18 cellular contexts compared by ENCODE assay signal in genomic region chr13:44048326-44048725, GRCh38.
A peak's percentile ranks its signal among the peaks of the same experiment; 100 is the strongest.
DNase-seq lines count a peak whose midpoint lies in the region; ATAC-seq, FAIRE-seq and TF ChIP-seq lines count a peak whose summit lies in the region.
"Had no signal": no experiment of that assay in that cellular context is flagged by ENCODE, and none has a peak within 500 bp of the region (broad histone marks: within the 10 kb centered on the region; RNA-seq: fewer than 3 reads in every experiment).

No MANE protein-coding gene starts in this region.

- H4K5ac ChIP-seq in H1 (ENCODE audit: insufficient read length, low read depth, low read length), result no peak overlapping the region

- H3K23ac ChIP-seq in H1 (ENCODE audit: insufficient read length), result no peak overlapping the region

- no peak for DNase-seq in A549 (ENCODE audit: low read depth in 1 of 2, low spot score in 1 of 2)
- DNase-seq in H4 (ENCODE audit: low spot score), result peak; percentile 11
- no peak for DNase-seq in H1 (ENCODE audit: low read depth in 1 of 2, low spot score in 2 of 2)
- no peak for DNase-seq in activated naive CD4-positive, alpha-beta T cell treated with Interleukin-2 at 50 U/mL for 16 hours
- DNase-seq in activated CD4-positive, alpha-beta T cell treated with anti-CD3 and anti-CD28 coated beads for 4 hours, result no peak
- DNase-seq: activated CD8-positive, alpha-beta memory T cell treated with anti-CD3 and anti-CD28 coated beads, Interleukin-2, amount 10 ng/mL, durations not matched to agents 7 days and 5 days; activated naive CD8-positive, alpha-beta T cell treated with anti-CD3 and anti-CD28 coated beads, Interleukin-2, amount 10 ng/mL, durations not matched to agents 7 days and 5 days; colonic mucosa; kidney glomerular epithelial cell; NCI-H1417 treated with DMSO at 0.1 percent for 48 hours; NCI-H524; nephron progenitor cell; T-helper 17 cell had no signal

- no peak for ATAC-seq in A549
- ATAC-seq in HG03045 (IDR thresholded peaks at IDR 0.05; ENCODE audit: unreplicated experiment), result no peak
- no peak for ATAC-seq in HG02610 (IDR thresholded peaks at IDR 0.05; ENCODE audit: unreplicated experiment)
- ATAC-seq: activated CD8-positive, alpha-beta memory T cell treated with anti-CD3 and anti-CD28 coated beads, Interleukin-2, amount 10 ng/mL, durations not matched to agents 7 days and 5 days; gastroesophageal sphincter; T-helper 17 cell had no signal

- no peak overlapping the region for H2BK120ac ChIP-seq in H1 (replicated peaks; ENCODE audit: low read depth, low read length)

- no peaks in the 10 kb centered on the region for H3K79me1 ChIP-seq in H1 (ENCODE audit: low read depth, low read length)

- no peak overlapping the region for H4K91ac ChIP-seq in H1 (replicated peaks; ENCODE audit: insufficient read length, low read length)

- H3K27ac ChIP-seq in A549, result peak overlapping the region in 1 of 2 experiments; percentile 25; a peak in 1 of 6 replicates
- no peak overlapping the region for H3K27ac ChIP-seq in OCI-LY1 (ENCODE audit: low read depth, low read length, poor library complexity, severe bottlenecking)
- H3K27ac ChIP-seq in H1 (ENCODE audit: low read depth, low read length), result no peak overlapping the region
- H3K27ac ChIP-seq: colonic mucosa, gastroesophageal sphincter had no signal

- no peak overlapping the region for H3K4me2 ChIP-seq in A549
- no peak overlapping the region for H3K4me2 ChIP-seq in OCI-LY1 (ENCODE audit: low read length)
- no peak overlapping the region for H3K4me2 ChIP-seq in H1 (ENCODE audit: insufficient read depth in 1 of 2, low read depth in 2 of 2, low read length in 2 of 2)

- H3K4me1 ChIP-seq in A549 (peaks cover 51% of the 10 kb centered on the region), OCI-LY1 (ENCODE audit: insufficient read depth, low read length, severe bottlenecking) (no peaks in the 10 kb centered on the region), H1 (replicated peaks in 1 of 4; ENCODE audit: control insufficient read depth in 3 of 4, insufficient read depth in 4 of 4, low read length in 3 of 4) (peaks cover 0 to 14% (median 6%) of the 10 kb centered on the region in 4 experiments; a peak in 6 of 7 replicates)

- TF ChIP-seq POLR2A in A549 (IDR thresholded peaks at IDR 0.05; ENCODE audit: low read length) (no peak), H1 (IDR thresholded peaks at IDR 0.05; ENCODE audit: control extremely low read depth in 1 of 2, low read depth in 2 of 2, low read length in 2 of 2) (no peak)

- H3K56ac ChIP-seq in H1 (replicated peaks; ENCODE audit: insufficient read length, low read depth, low read length), result no peak overlapping the region

- H3K9ac ChIP-seq in OCI-LY1 (ENCODE audit: low read length) (no peak overlapping the region), H1 (replicated peaks in 1 of 4; ENCODE audit: extremely low read depth in 1 of 4, low read depth in 3 of 4, low read length in 3 of 4) (no peak overlapping the region)

- no peak overlapping the region for H2BK20ac ChIP-seq in H1 (ENCODE audit: low read length)

- no peaks in the 10 kb centered on the region for H3K9me3 ChIP-seq in A549
- H3K9me3 ChIP-seq in OCI-LY1 (ENCODE audit: low read length), result no peaks in the 10 kb centered on the region
- no peaks in the 10 kb centered on the region for H3K9me3 ChIP-seq in H1 (ENCODE audit: insufficient read depth in 2 of 2, low read depth in 1 of 2, low read length in 1 of 2)
- H3K9me3 ChIP-seq: colonic mucosa, gastroesophageal sphincter had no signal

- H2AFZ ChIP-seq in OCI-LY1 (ENCODE audit: low read length) (no peak overlapping the region), H1 (ENCODE audit: low read length) (no peak overlapping the region)

- H2AK5ac ChIP-seq in H1 (ENCODE audit: low read depth, low read length), result no peak overlapping the region

- 64% methylated on average over 3 of the region's 3 CpGs for WGBS in A549 (ENCODE audit: missing lambda C conversion rate)
- 88% methylated on average over 3 of the region's 3 CpGs; no CpG with 5 or more reads in 1 of the 2 experiments for WGBS in H1 (ENCODE audit: extremely low coverage in 1 of 2, insufficient coverage in 1 of 2, insufficient read length in 1 of 2, insufficient replicate concordance in 2 of 2, low coverage in 1 of 2, low lambda C conversion rate in 2 of 2, missing lambda C conversion rate in 1 of 2), 2 experiments

- TF ChIP-seq RAD21 in A549 (conservative IDR thresholded peaks at IDR 0.05 in 1 of 2, IDR thresholded peaks at IDR 0.05 in 1 of 2) (peak in 1 of 2 experiments; percentile 19; a peak in 1 of 5 replicates), H1 (IDR thresholded peaks at IDR 0.05 in 1 of 2, conservative IDR thresholded peaks at IDR 0.05 in 1 of 2; ENCODE audit: low read depth in 2 of 2, low read length in 2 of 2) (peak; percentile 19 to 32; a peak in 3 of 4 replicates)

- H4K20me1 ChIP-seq in OCI-LY1 (ENCODE audit: insufficient read depth, low read length), result no peaks in the 10 kb centered on the region
- H4K20me1 ChIP-seq in H1 (replicated peaks in 1 of 2; ENCODE audit: control insufficient read depth in 1 of 2, insufficient read depth in 2 of 2, low read length in 2 of 2), result no peaks in the 10 kb centered on the region

- TF ChIP-seq EP300 in A549 (IDR thresholded peaks at IDR 0.05) (no peak), H1 (IDR thresholded peaks at IDR 0.05; ENCODE audit: borderline replicate concordance in 1 of 2, low read depth in 2 of 2, low read length in 2 of 2) (no peak)

- FAIRE-seq in A549 (lab: Jason Lieb, UNC) (no peak), H1 (lab: Jason Lieb, UNC) (no peak)
- FAIRE-seq: urothelium cell line had no signal

- H3K4me3 ChIP-seq in A549 (no peak overlapping the region), OCI-LY1 (ENCODE audit: low read depth, low read length, poor library complexity, severe bottlenecking) (no peak overlapping the region), H1 (ENCODE audit: extremely low read depth in 1 of 4, insufficient read depth in 2 of 4, low read depth in 3 of 4, low read length in 4 of 4) (no peak overlapping the region)
- H3K4me3 ChIP-seq: colonic mucosa, gastroesophageal sphincter had no signal

- H4K8ac ChIP-seq in H1 (ENCODE audit: extremely low read depth, insufficient read depth, low read length), result no peak overlapping the region

- no peak overlapping the region for H3K4ac ChIP-seq in H1 (replicated peaks; ENCODE audit: insufficient read length, low read depth, low read length)

- CTCF ChIA-PET in A549 (lab: Yijun Ruan, JAX), result interaction anchor here (0.6 to 2.1 kb wide), 6 partner anchors 83 to 389 kb away, joined by 3 to 9 read pairs (median 4); no protein-coding TSS in a partner anchor
- CTCF ChIA-PET in H1 (lab: Charles Lee; ENCODE audit: partially characterized antibody), result interaction anchor here (0.6 to 5.9 kb wide), 7 partner anchors 35 to 221 kb away, joined by 3 to 36 read pairs (median 4); no protein-coding TSS in a partner anchor

- H3K14ac ChIP-seq in H1 (ENCODE audit: insufficient read length), result no peak overlapping the region

- H3K79me2 ChIP-seq in OCI-LY1 (ENCODE audit: insufficient read depth, low read length), result no peaks in the 10 kb centered on the region
- no peaks in the 10 kb centered on the region for H3K79me2 ChIP-seq in H1 (ENCODE audit: control insufficient read depth in 1 of 2, insufficient read depth in 2 of 2, low read length in 2 of 2)

- H2BK12ac ChIP-seq in H1 (ENCODE audit: low read depth, low read length), result no peak overlapping the region

- H3K36me3 ChIP-seq in OCI-LY1 (ENCODE audit: insufficient read depth, low read length) (no peaks in the 10 kb centered on the region), H1 (ENCODE audit: control insufficient read depth in 2 of 4, insufficient read depth in 4 of 4, low read length in 3 of 4) (no peaks in the 10 kb centered on the region)
- H3K36me3 ChIP-seq: colonic mucosa, gastroesophageal sphincter had no signal

- no peak overlapping the region for H2BK5ac ChIP-seq in H1 (ENCODE audit: low read depth, low read length)

- no peak overlapping the region for H3K18ac ChIP-seq in H1 (ENCODE audit: extremely low read depth, low read length)

- H3F3A ChIP-seq in OCI-LY1 (ENCODE audit: insufficient read depth, low read length), result no peaks in the 10 kb centered on the region

- 0 out of 3 replicates have a peak, but pooled peaks have one; percentile 6 for TF ChIP-seq CTCF in A549 (IDR thresholded peaks at IDR 0.05)
- peak; percentile 49 for TF ChIP-seq CTCF in OCI-LY1 (IDR thresholded peaks at IDR 0.05; ENCODE audit: low read length)
- no peak for TF ChIP-seq CTCF in H1 (IDR thresholded peaks at IDR 0.05; ENCODE audit: control extremely low read depth in 1 of 3, insufficient read depth in 1 of 3, low read depth in 1 of 3, low read length in 3 of 3)

- no peaks in the 10 kb centered on the region for H3K23me2 ChIP-seq in H1 (ENCODE audit: low read depth, low read length)

- POLR2A ChIA-PET in A549 (lab: Yijun Ruan, JAX), result no interaction called here
- POLR2A ChIA-PET in H1 (lab: Charles Lee; ENCODE audit: partially characterized antibody), result no interaction called here

- H3K27me3 ChIP-seq in OCI-LY1 (ENCODE audit: insufficient read depth, low read length) (no peaks in the 10 kb centered on the region), H1 (replicated peaks in 1 of 4; ENCODE audit: control insufficient read depth in 3 of 4, extremely low read depth in 1 of 4, insufficient read depth in 3 of 4, low read length in 3 of 4) (no peaks in the 10 kb centered on the region)
- H3K27me3 ChIP-seq: colonic mucosa, gastroesophageal sphincter had no signal

- no peaks in the 10 kb centered on the region for H3K9me2 ChIP-seq in OCI-LY1 (ENCODE audit: low read depth, low read length)

- no peak overlapping the region for H2BK15ac ChIP-seq in H1 (ENCODE audit: low read length)

TF ChIP-seq in A549, 52 proteins besides CTCF, POLR2A, EP300 and RAD21 (continues in another document):
- TF ChIP-seq POLR2AphosphoS2 (conservative IDR thresholded peaks at IDR 0.05; ENCODE audit: low read length), result no peak
- TF ChIP-seq SREBF2 (IDR thresholded peaks at IDR 0.05), result no peak
- no peak for TF ChIP-seq USF2 (IDR thresholded peaks at IDR 0.05)

TF ChIP-seq in H1, 55 proteins besides CTCF, POLR2A, EP300 and RAD21:
- TF ChIP-seq JUND (IDR thresholded peaks at IDR 0.05; ENCODE audit: low read length) (no peak), TCF12 (IDR thresholded peaks at IDR 0.05; ENCODE audit: low read depth, low read length) (no peak), FOSL1 (IDR thresholded peaks at IDR 0.05; ENCODE audit: insufficient read depth, low read depth, low read length) (no peak), PHF8 (conservative IDR thresholded peaks at IDR 0.05; ENCODE audit: low read depth, low read length) (no peak), USF2 (IDR thresholded peaks at IDR 0.05; ENCODE audit: low read length) (no peak), SP2 (IDR thresholded peaks at IDR 0.05; ENCODE audit: low read length) (no peak)
TF ChIP-seq in H1: peak in this region for 0.

Comparison
In these comparisons a context has a peak if more than half of its experiments do, and no peak if none do; other contexts are left out.
1. CTCF ChIP-seq: peak in A549 (single experiment) and OCI-LY1 (single experiment); none in H1 (0 of 3).
2. Of the 18 proteins assayed by ChIP-seq in both H1 and A549: peak only in H1: none; only in A549: CTCF; in both: none; in neither: 16; mixed calls (peak in some experiments, not most) for 1.